37 cellular contexts compared by ENCODE assay signal in the genomic region with DNA sequence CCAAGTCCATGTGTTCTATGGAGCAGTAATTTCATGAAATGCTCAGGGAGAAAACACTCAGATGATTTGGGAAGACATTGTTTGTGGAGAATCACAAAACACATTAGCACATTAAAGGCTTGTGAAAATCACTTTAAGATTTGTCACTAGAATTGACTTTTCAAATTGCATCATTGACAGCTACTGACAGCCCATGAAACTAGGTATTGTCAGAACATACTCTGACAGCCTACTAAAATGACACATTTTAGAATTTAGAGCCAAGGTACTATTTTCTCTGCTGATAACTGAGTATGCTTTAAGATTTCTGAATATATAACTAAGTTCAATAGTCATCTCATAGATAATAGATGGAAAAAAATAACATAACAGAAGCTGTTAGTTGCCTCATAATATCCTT.
"Had no signal": no experiment of that assay in that cellular context is flagged by ENCODE, and none has a peak within 500 bp of the region (broad histone marks: within the 10 kb centered on the region; RNA-seq: fewer than 3 reads in every experiment).

No MANE protein-coding gene starts in this region.

- H3K4me3 ChIP-seq: adrenal gland, body of pancreas, breast epithelium had no signal

- H3K27ac ChIP-seq: adrenal gland, body of pancreas, brain microvascular endothelial cell, breast epithelium, VCaP had no signal

- DNase-seq: activated B cell treated with CpG ODN at 0.5 μM for 24 hours; activated CD4-positive, alpha-beta memory T cell treated with anti-CD3 and anti-CD28 coated beads for 36 hours; activated CD4-positive, alpha-beta T cell treated with anti-CD3 and anti-CD28 coated beads, Interleukin-2, amount 10 ng/mL, durations not matched to agents 24 days and 14 days; activated CD4-positive, alpha-beta T cell treated with anti-CD3 and anti-CD28 coated beads, Interleukin-2, amount 50 U/mL, for 1 hour; activated CD4-positive, alpha-beta T cell treated with anti-CD3 and anti-CD28 coated beads, Interleukin-2, amount 50 U/mL, for 4 hours; activated CD4-positive, CD25-positive, alpha-beta regulatory T cell treated with anti-CD3 and anti-CD28 coated beads, Interleukin-2, amount 50 U/mL, for 72 hours; activated CD8-positive, alpha-beta memory T cell treated with anti-CD3 and anti-CD28 coated beads, Interleukin-2, amount 50 U/mL, for 4 hours; activated CD8-positive, alpha-beta T cell treated with anti-CD3 and anti-CD28 coated beads for 36 hours; activated effector memory CD4-positive, alpha-beta T cell treated with anti-CD3 and anti-CD28 coated beads, Interleukin-2, amount 50 U/mL, for 16 hours; activated gamma-delta T cell treated with Interleukin-2 at 50 U/mL for 16 hours; activated naive CD4-positive, alpha-beta T cell; activated naive CD4-positive, alpha-beta T cell treated with anti-CD3 and anti-CD28 coated beads for 36 hours; activated naive CD4-positive, alpha-beta T cell treated with anti-CD3 and anti-CD28 coated beads, Interleukin-2, amount 50 U/mL, for 16 hours; activated naive CD8-positive, alpha-beta T cell treated with anti-CD3 and anti-CD28 coated beads for 36 hours; activated T-cell treated with anti-CD3 and anti-CD28 coated beads for 4 hours; activated T-cell treated with anti-CD3 and anti-CD28 coated beads, Interleukin-2, amount 50 U/mL, for 1 hour; activated T-cell treated with anti-CD3 and anti-CD28 coated beads, Interleukin-2, amount 50 U/mL, for 4 hours; activated T-cell treated with anti-CD3 and anti-CD28 coated beads, Interleukin-2, amount 50 U/mL, for 72 hours; adrenal gland; amniotic stem cell; aorta; body of pancreas; brain microvascular endothelial cell; central memory CD4-positive, alpha-beta T cell; SW 1271; T-helper 1 cell; T-helper 2 cell; T-helper 9 cell had no signal

- FAIRE-seq: astrocyte, TTC549 had no signal

- ATAC-seq: activated CD8-positive, alpha-beta T cell treated with anti-CD3 and anti-CD28 coated beads for 36 hours; activated naive CD4-positive, alpha-beta T cell treated with anti-CD3 and anti-CD28 coated beads, Interleukin-2, amount 50 U/mL, for 72 hours; activated T-cell treated with anti-CD3 and anti-CD28 coated beads, Interleukin-2, amount 50 U/mL, for 4 hours; activated T-helper 17 cell treated with anti-CD3 and anti-CD28 coated beads, Interleukin-2, amount 50 U/mL, for 72 hours; body of pancreas had no signal

- H3K27ac Mint-ChIP-seq: activated B cell treated with CpG ODN at 0.5 μM for 24 hours; activated CD4-positive, alpha-beta memory T cell treated with anti-CD3 and anti-CD28 coated beads for 36 hours; activated CD4-positive, alpha-beta T cell treated with anti-CD3 and anti-CD28 coated beads, Interleukin-2, amount 10 ng/mL, durations not matched to agents 24 days and 14 days; activated CD8-positive, alpha-beta T cell treated with anti-CD3 and anti-CD28 coated beads for 36 hours; activated naive CD4-positive, alpha-beta T cell treated with anti-CD3 and anti-CD28 coated beads for 36 hours; activated naive CD4-positive, alpha-beta T cell treated with anti-CD3 and anti-CD28 coated beads, Interleukin-2, amount 50 U/mL, for 72 hours; activated naive CD8-positive, alpha-beta T cell treated with anti-CD3 and anti-CD28 coated beads for 36 hours; activated T-cell treated with anti-CD3 and anti-CD28 coated beads, Interleukin-2, amount 50 U/mL, for 72 hours; activated T-helper 1 cell treated with anti-CD3 and anti-CD28 coated beads, Interleukin-12 subunit alpha, Interleukin-12 subunit beta, Interleukin-2, Interleukin-4 antibody, amounts not matched to agents 30 ng/mL and 10 ng/mL and 1 ng/mL, durations not matched to agents 14 hours and 24 hours and 36 hours; T-helper 1 cell treated with Interleukin-12 subunit alpha and Interleukin-12 subunit beta and Interleukin-4 antibody, amounts not matched to agents 30 μg/mL and 1 μg/mL, for 36 hours; T-helper 2 cell treated with Interferon-gamma antibody and Interleukin-4, amounts not matched to agents 5 μg/mL and 100 μg/mL, for 36 hours had no signal

- H3K4me1 ChIP-seq: adrenal gland, breast epithelium had no signal

- H3K36me3 ChIP-seq: adrenal gland, brain microvascular endothelial cell, breast epithelium had no signal

- H3K9me3 Mint-ChIP-seq: activated CD8-positive, alpha-beta T cell treated with anti-CD3 and anti-CD28 coated beads for 36 hours; activated naive CD4-positive, alpha-beta T cell treated with anti-CD3 and anti-CD28 coated beads for 36 hours; activated T-cell treated with anti-CD3 and anti-CD28 coated beads, Interleukin-2, amount 50 U/mL, for 4 hours; activated T-helper 17 cell treated with anti-CD3 and anti-CD28 coated beads, Interleukin-2, amount 50 U/mL, for 72 hours had no signal

- H3K9me3 ChIP-seq: adrenal gland, body of pancreas, breast epithelium had no signal

- H3K27me3 ChIP-seq: adrenal gland, body of pancreas, brain microvascular endothelial cell, breast epithelium had no signal

- H3K4me3 Mint-ChIP-seq: activated B cell treated with CpG ODN at 0.5 μM for 24 hours; activated CD4-positive, alpha-beta memory T cell treated with anti-CD3 and anti-CD28 coated beads for 36 hours; activated CD4-positive, alpha-beta T cell treated with anti-CD3 and anti-CD28 coated beads, Interleukin-2, amount 10 ng/mL, durations not matched to agents 24 days and 14 days; activated CD8-positive, alpha-beta T cell treated with anti-CD3 and anti-CD28 coated beads for 36 hours; activated naive CD4-positive, alpha-beta T cell treated with anti-CD3 and anti-CD28 coated beads for 36 hours; activated naive CD8-positive, alpha-beta T cell treated with anti-CD3 and anti-CD28 coated beads for 36 hours; activated T-cell treated with anti-CD3 and anti-CD28 coated beads, Interleukin-2, amount 50 U/mL, for 4 hours; activated T-cell treated with anti-CD3 and anti-CD28 coated beads, Interleukin-2, amount 50 U/mL, for 72 hours; activated T-helper 1 cell treated with anti-CD3 and anti-CD28 coated beads, Interleukin-12 subunit alpha, Interleukin-12 subunit beta, Interleukin-2, Interleukin-4 antibody, amounts not matched to agents 30 ng/mL and 10 ng/mL and 1 ng/mL, durations not matched to agents 14 hours and 24 hours and 36 hours; activated T-helper 17 cell treated with anti-CD3 and anti-CD28 coated beads, Interleukin-2, amount 50 U/mL, for 72 hours; T-helper 1 cell treated with Interleukin-12 subunit alpha and Interleukin-12 subunit beta and Interleukin-4 antibody, amounts not matched to agents 30 μg/mL and 1 μg/mL, for 36 hours; T-helper 2 cell treated with Interferon-gamma antibody and Interleukin-4, amounts not matched to agents 5 μg/mL and 100 μg/mL, for 36 hours had no signal

- H3K4me1 Mint-ChIP-seq: activated B cell treated with CpG ODN at 0.5 μM for 24 hours; activated naive CD8-positive, alpha-beta T cell treated with anti-CD3 and anti-CD28 coated beads for 36 hours; activated T-helper 17 cell treated with anti-CD3 and anti-CD28 coated beads, Interleukin-2, amount 50 U/mL, for 72 hours had no signal
